ENCODE assay signal across 21 cellular contexts in the genomic region with DNA sequence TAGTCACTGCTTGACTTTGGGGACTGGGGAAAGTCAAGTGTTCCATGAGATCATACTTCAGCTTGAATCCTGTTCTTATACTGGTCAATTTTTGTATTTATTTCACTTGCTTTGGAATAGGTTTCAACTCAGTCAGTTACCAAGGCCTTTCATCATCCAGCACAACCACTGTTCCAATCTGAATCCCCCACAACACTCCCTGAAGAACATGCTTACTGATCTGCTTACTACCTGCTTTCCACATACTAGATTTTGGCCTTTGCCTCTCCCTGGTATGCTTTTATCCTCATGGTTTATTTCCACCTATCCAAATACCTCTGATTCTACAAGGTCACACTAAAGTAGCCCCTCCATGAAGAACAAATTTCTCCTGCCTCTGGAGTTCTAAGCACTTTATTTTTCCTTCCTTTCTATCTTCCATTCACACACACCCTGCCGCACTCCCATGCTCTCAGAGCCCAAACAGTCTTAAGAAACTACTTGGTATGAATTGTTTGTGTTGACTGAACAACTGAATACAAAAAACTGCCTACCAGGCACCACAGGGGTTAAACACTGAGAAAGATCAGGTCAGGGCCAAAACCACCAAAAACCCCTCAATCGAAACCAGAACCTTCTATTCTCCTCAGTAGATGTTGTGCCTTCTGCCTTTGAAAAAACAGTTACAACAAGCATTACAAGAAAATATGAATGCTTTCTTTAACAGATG.
"Had no signal": no experiment of that assay in that cellular context is flagged by ENCODE, and none has a peak within 500 bp of the region (broad histone marks: within the 10 kb centered on the region; RNA-seq: fewer than 3 reads in every experiment).

No MANE protein-coding gene starts in this region.

- H3K36me3 ChIP-seq: colonic mucosa, left lung, lower lobe of right lung, transverse colon had no signal

- H3K4me1 Mint-ChIP-seq: naive thymus-derived CD8-positive, alpha-beta T cell had no signal

- H3K4me1 ChIP-seq: colonic mucosa, lower lobe of right lung, spleen, testis had no signal

- H3K27me3 Mint-ChIP-seq: activated naive CD8-positive, alpha-beta T cell had no signal

- ATAC-seq: foreskin keratinocyte; left lung; lower lobe of right lung; naive thymus-derived CD8-positive, alpha-beta T cell; right cardiac atrium had no signal

- H3K4me3 Mint-ChIP-seq: activated naive CD8-positive, alpha-beta T cell; naive thymus-derived CD8-positive, alpha-beta T cell; T-helper 2 cell treated with Interferon-gamma antibody and Interleukin-4, amounts not matched to agents 5 μg/mL and 100 μg/mL, for 36 hours had no signal

- H3K36me3 Mint-ChIP-seq: naive thymus-derived CD8-positive, alpha-beta T cell had no signal

- DNase-seq: activated CD4-positive, alpha-beta T cell treated with anti-CD3 and anti-CD28 coated beads for 4 hours; activated CD4-positive, alpha-beta T cell treated with anti-CD3 and anti-CD28 coated beads, Interleukin-2, amount 50 U/mL, for 4 hours; activated CD4-positive, CD25-positive, alpha-beta regulatory T cell; activated effector memory CD4-positive, alpha-beta T cell treated with Interleukin-2 at 50 U/mL for 16 hours; activated naive CD4-positive, alpha-beta T cell treated with Interleukin-2 at 50 U/mL for 16 hours; anterior cingulate cortex; cerebellar nuclear complex; colonic mucosa; foreskin keratinocyte; glutamatergic neuron; left lung; lower lobe of right lung; mesenchymal stem cell; naive thymus-derived CD8-positive, alpha-beta T cell; right cardiac atrium; spleen; stimulated activated naive CD4-positive, alpha-beta T cell; testis; transverse colon had no signal

- H3K27ac Mint-ChIP-seq: activated naive CD8-positive, alpha-beta T cell; naive thymus-derived CD8-positive, alpha-beta T cell; T-helper 2 cell treated with Interferon-gamma antibody and Interleukin-4, amounts not matched to agents 5 μg/mL and 100 μg/mL, for 36 hours had no signal

- H3K27ac ChIP-seq: colonic mucosa, foreskin keratinocyte, left lung, lower lobe of right lung, spleen, testis, transverse colon had no signal

- H3K27me3 ChIP-seq: colonic mucosa, foreskin keratinocyte, left lung, spleen, testis, transverse colon had no signal

- H3K9me3 ChIP-seq: colonic mucosa, left lung, lower lobe of right lung, testis had no signal

- H3K4me3 ChIP-seq: colonic mucosa, left lung, lower lobe of right lung, spleen, testis, transverse colon had no signal

- H3K9me3 Mint-ChIP-seq: T-helper 2 cell treated with Interferon-gamma antibody and Interleukin-4, amounts not matched to agents 5 μg/mL and 100 μg/mL, for 36 hours had no signal
